12 cellular contexts compared by ENCODE assay signal in the genomic region with DNA sequence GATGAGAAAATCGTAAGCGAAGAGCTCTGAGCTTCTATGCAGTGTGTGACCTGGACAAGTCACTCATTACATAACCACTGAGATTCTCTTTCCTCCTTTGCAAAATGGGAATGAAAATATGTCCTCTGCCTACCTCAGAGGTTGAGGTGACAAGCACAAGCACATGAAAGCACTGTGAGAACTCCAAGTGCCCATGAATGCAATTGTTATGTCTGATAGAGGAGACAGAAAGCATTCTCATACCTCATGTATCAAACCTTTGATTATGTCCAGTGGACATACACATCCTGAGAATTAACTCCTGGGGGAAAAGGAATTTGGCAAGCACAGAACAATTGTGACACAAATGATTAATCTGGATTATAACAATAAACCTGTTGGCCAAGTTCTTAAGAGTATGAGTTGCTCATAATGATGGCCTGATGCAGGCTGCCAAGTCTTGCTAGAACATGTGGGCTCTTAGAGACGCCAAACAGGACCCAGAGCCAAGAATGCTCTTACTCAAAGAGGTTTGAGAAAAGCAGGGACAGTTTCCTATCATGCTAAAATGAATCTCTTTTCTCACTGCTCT. TPM values are rescaled to one million over a fixed set of nuclear protein-coding genes. Genes with fewer than 3 reads are reported as not detected.
DNase-seq lines count a peak whose midpoint lies in the region; ATAC-seq and TF ChIP-seq lines count a peak whose summit lies in the region.
"Had no signal": no experiment of that assay in that cellular context is flagged by ENCODE, and none has a peak within 500 bp of the region (broad histone marks: within the 10 kb centered on the region; RNA-seq: fewer than 3 reads in every experiment).

No MANE protein-coding gene starts in this region.

- H3K27me3 ChIP-seq in lung (ENCODE audit: control insufficient read depth, insufficient read depth) (no peaks in the 10 kb centered on the region), uterus (no peaks in the 10 kb centered on the region)

- intact Hi-C loops in uterus (cut with DNase I; ENCODE audit: low total_unique reads), result no loop called here

- TF ChIP-seq CTCF in epithelial cell of esophagus (IDR thresholded peaks at IDR 0.05; ENCODE audit: insufficient read depth, low read depth, low read length, missing control alignments) (no peak), lung (IDR thresholded peaks at IDR 0.05; ENCODE audit: control extremely low read depth, extremely low read depth) (no peak), uterus (IDR thresholded peaks at IDR 0.05) (no peak), glutamatergic neuron (IDR thresholded peaks at IDR 0.05; ENCODE audit: partially characterized antibody, unreplicated experiment) (no peak)

- no peak overlapping the region for H3K4me3 ChIP-seq in epithelial cell of esophagus (ENCODE audit: low read length)
- no peak overlapping the region for H3K4me3 ChIP-seq in lung
- no peak overlapping the region for H3K4me3 ChIP-seq in uterus
- H3K4me3 ChIP-seq: A549 had no signal

- H3K27ac ChIP-seq in lung (ENCODE audit: low read depth in 1 of 2, low read length in 1 of 2) (peak overlapping the region; percentile 29 to 82), uterus (peak overlapping the region; percentile 19 to 33)
- H3K27ac ChIP-seq: A549 had no signal

- peaks cover 1 to 18% of the 10 kb centered on the region in 2 donors for H3K4me1 ChIP-seq in lung (ENCODE audit: control insufficient read depth in 2 of 2, insufficient read depth in 2 of 2, low read length in 2 of 2)
- peaks cover 0 to 4% of the 10 kb centered on the region in 2 donors for H3K4me1 ChIP-seq in uterus

- H3K9me3 ChIP-seq in lung (ENCODE audit: control insufficient read depth in 2 of 2, insufficient read depth in 1 of 2, low read length in 1 of 2), result no peaks in the 10 kb centered on the region
- H3K9me3 ChIP-seq in uterus, result no peaks in the 10 kb centered on the region
- H3K9me3 ChIP-seq: A549 had no signal

- POLR2A ChIA-PET in activated CD8-positive, alpha-beta T cell treated with anti-CD3 and anti-CD28 coated beads, Interleukin-2, amount 10 ng/mL, durations not matched to agents 7 days and 5 days (lab: Charles Lee), result no interaction called here

- CTCF ChIA-PET in activated naive CD4-positive, alpha-beta T cell treated with anti-CD3 and anti-CD28 coated beads, Interleukin-2, amount 10 ng/mL, durations not matched to agents 7 days and 5 days (lab: Charles Lee), result no interaction called here
- CTCF ChIA-PET in activated CD8-positive, alpha-beta T cell treated with anti-CD3 and anti-CD28 coated beads, Interleukin-2, amount 10 ng/mL, durations not matched to agents 7 days and 5 days (lab: Charles Lee), result no interaction called here

- ATAC-seq in lung (ENCODE audit: insufficient read depth, low FRiP score), result peak; percentile 67
- ATAC-seq in activated CD8-positive, alpha-beta T cell treated with anti-CD3 and anti-CD28 coated beads, Interleukin-2, amount 10 ng/mL, durations not matched to agents 7 days and 5 days, result no peak
- ATAC-seq: HepG2 had no signal

- TF ChIP-seq POLR2A in uterus (IDR thresholded peaks at IDR 0.05), result no peak

- H3K27ac Mint-ChIP-seq in activated naive CD4-positive, alpha-beta T cell treated with anti-CD3 and anti-CD28 coated beads, Interleukin-2, amount 10 ng/mL, durations not matched to agents 7 days and 5 days, result no peak overlapping the region
- no peak overlapping the region for H3K27ac Mint-ChIP-seq in activated CD8-positive, alpha-beta T cell treated with anti-CD3 and anti-CD28 coated beads, Interleukin-2, amount 10 ng/mL, durations not matched to agents 7 days and 5 days
- H3K27ac Mint-ChIP-seq in glutamatergic neuron (ENCODE audit: unreplicated experiment), result no peak overlapping the region
- H3K27ac Mint-ChIP-seq: activated B cell treated with CpG ODN at 0.5 μM for 24 hours had no signal

- H3K36me3 Mint-ChIP-seq in activated naive CD4-positive, alpha-beta T cell treated with anti-CD3 and anti-CD28 coated beads, Interleukin-2, amount 10 ng/mL, durations not matched to agents 7 days and 5 days, result no peaks in the 10 kb centered on the region
- no peaks in the 10 kb centered on the region for H3K36me3 Mint-ChIP-seq in activated CD8-positive, alpha-beta T cell treated with anti-CD3 and anti-CD28 coated beads, Interleukin-2, amount 10 ng/mL, durations not matched to agents 7 days and 5 days (ENCODE audit: low read depth)
- H3K36me3 Mint-ChIP-seq in glutamatergic neuron (ENCODE audit: unreplicated experiment), result no peaks in the 10 kb centered on the region

- no peak overlapping the region for H3K4me3 Mint-ChIP-seq in activated naive CD4-positive, alpha-beta T cell treated with anti-CD3 and anti-CD28 coated beads, Interleukin-2, amount 10 ng/mL, durations not matched to agents 7 days and 5 days
- H3K4me3 Mint-ChIP-seq in activated CD8-positive, alpha-beta T cell treated with anti-CD3 and anti-CD28 coated beads, Interleukin-2, amount 10 ng/mL, durations not matched to agents 7 days and 5 days, result no peak overlapping the region
- no peak overlapping the region for H3K4me3 Mint-ChIP-seq in glutamatergic neuron (ENCODE audit: unreplicated experiment)
- H3K4me3 Mint-ChIP-seq: activated B cell treated with CpG ODN at 0.5 μM for 24 hours had no signal

- H3K4me1 Mint-ChIP-seq in activated naive CD4-positive, alpha-beta T cell treated with anti-CD3 and anti-CD28 coated beads, Interleukin-2, amount 10 ng/mL, durations not matched to agents 7 days and 5 days, result no peaks in the 10 kb centered on the region
- H3K4me1 Mint-ChIP-seq in activated CD8-positive, alpha-beta T cell treated with anti-CD3 and anti-CD28 coated beads, Interleukin-2, amount 10 ng/mL, durations not matched to agents 7 days and 5 days (ENCODE audit: low read depth), result peaks cover 1% of the 10 kb centered on the region
- H3K4me1 Mint-ChIP-seq in glutamatergic neuron (ENCODE audit: low read depth, unreplicated experiment), result peaks cover 2% of the 10 kb centered on the region
- H3K4me1 Mint-ChIP-seq: activated B cell treated with CpG ODN at 0.5 μM for 24 hours had no signal

- H3K9me3 Mint-ChIP-seq in activated naive CD4-positive, alpha-beta T cell treated with anti-CD3 and anti-CD28 coated beads, Interleukin-2, amount 10 ng/mL, durations not matched to agents 7 days and 5 days, result no peaks in the 10 kb centered on the region
- H3K9me3 Mint-ChIP-seq in activated CD8-positive, alpha-beta T cell treated with anti-CD3 and anti-CD28 coated beads, Interleukin-2, amount 10 ng/mL, durations not matched to agents 7 days and 5 days (ENCODE audit: insufficient read depth), result no peaks in the 10 kb centered on the region
- peaks cover 2% of the 10 kb centered on the region for H3K9me3 Mint-ChIP-seq in glutamatergic neuron (ENCODE audit: unreplicated experiment)
- H3K9me3 Mint-ChIP-seq: activated B cell treated with CpG ODN at 0.5 μM for 24 hours had no signal

- peak; percentile 26 for DNase-seq in NCI-H2196 (lab: John Stamatoyannopoulos, UW; ENCODE audit: unreplicated experiment)
- no peak for DNase-seq in NCI-H2196 treated with DMSO at 0.1 percent for 48 hours (lab: John Stamatoyannopoulos, UW; ENCODE audit: unreplicated experiment)
- DNase-seq in epithelial cell of esophagus (ENCODE audit: low read depth), result peak; percentile 98
- peak; percentile 69 for DNase-seq in lung (ENCODE audit: low spot score)
- peak; percentile 80 to 87 for DNase-seq in uterus
- no peak for DNase-seq in activated naive CD4-positive, alpha-beta T cell treated with anti-CD3 and anti-CD28 coated beads, Interleukin-2, amount 10 ng/mL, durations not matched to agents 7 days and 5 days
- no peak for DNase-seq in activated CD8-positive, alpha-beta T cell treated with anti-CD3 and anti-CD28 coated beads, Interleukin-2, amount 10 ng/mL, durations not matched to agents 7 days and 5 days
- no peak for DNase-seq in glutamatergic neuron
- DNase-seq: activated B cell treated with CpG ODN at 0.5 μM for 24 hours; stimulated activated naive CD4-positive, alpha-beta T cell treated with Interleukin-2 at 50 U/mL for 16 hours had no signal

- H3K36me3 ChIP-seq in lung (ENCODE audit: control insufficient read depth in 2 of 2, insufficient read depth in 2 of 2, low read length in 2 of 2) (no peaks in the 10 kb centered on the region), uterus (no peaks in the 10 kb centered on the region)

- H3K27me3 Mint-ChIP-seq in activated naive CD4-positive, alpha-beta T cell treated with anti-CD3 and anti-CD28 coated beads, Interleukin-2, amount 10 ng/mL, durations not matched to agents 7 days and 5 days, result peaks cover 29% of the 10 kb centered on the region
- H3K27me3 Mint-ChIP-seq in activated CD8-positive, alpha-beta T cell treated with anti-CD3 and anti-CD28 coated beads, Interleukin-2, amount 10 ng/mL, durations not matched to agents 7 days and 5 days (ENCODE audit: low read depth), result peaks cover 32% of the 10 kb centered on the region
- no peaks in the 10 kb centered on the region for H3K27me3 Mint-ChIP-seq in glutamatergic neuron (ENCODE audit: unreplicated experiment)

- 45 to 69% methylated on average over 3 of the region's 3 CpGs for WGBS in lung, 2 donors

RNA-seq across cellular contexts. Expression of gene RMDN2, which starts 8.5 kb away (rescaled TPM):
- 10 to 100 TPM; 15.9 to 37.9 TPM for total RNA-seq in lung
- 10 to 100 TPM in 1 of 2 donors, 1 to 10 TPM in 1; 7.7 to 20.8 TPM for polyA plus RNA-seq in lung
- total RNA-seq in uterus, result 10 to 100 TPM; 12.5 to 19.2 (median 14.3) TPM
- 1 to 10 TPM; 1.9 to 2.2 TPM for total RNA-seq in activated CD8-positive, alpha-beta T cell treated with anti-CD3 and anti-CD28 coated beads, Interleukin-2, amount 10 ng/mL, durations not matched to agents 7 days and 5 days
- total RNA-seq in glutamatergic neuron (ENCODE audit: unreplicated experiment), result 5.5 TPM

Comparison
In these comparisons a context has a peak if more than half of its experiments do, and no peak if none do; other contexts are left out.
1. DNase-seq: peak in NCI-H2196 (single experiment), epithelial cell of esophagus (single experiment), lung (single experiment) and uterus (2 of 2); none in NCI-H2196 treated with DMSO at 0.1 percent for 48 hours (single experiment), activated naive CD4-positive, alpha-beta T cell treated with anti-CD3 and anti-CD28 coated beads, Interleukin-2, amount 10 ng/mL, durations not matched to agents 7 days and 5 days (single experiment), activated CD8-positive, alpha-beta T cell treated with anti-CD3 and anti-CD28 coated beads, Interleukin-2, amount 10 ng/mL, durations not matched to agents 7 days and 5 days (single experiment) and glutamatergic neuron (single experiment).